12 cellular contexts compared by ENCODE assay signal in the genomic region with DNA sequence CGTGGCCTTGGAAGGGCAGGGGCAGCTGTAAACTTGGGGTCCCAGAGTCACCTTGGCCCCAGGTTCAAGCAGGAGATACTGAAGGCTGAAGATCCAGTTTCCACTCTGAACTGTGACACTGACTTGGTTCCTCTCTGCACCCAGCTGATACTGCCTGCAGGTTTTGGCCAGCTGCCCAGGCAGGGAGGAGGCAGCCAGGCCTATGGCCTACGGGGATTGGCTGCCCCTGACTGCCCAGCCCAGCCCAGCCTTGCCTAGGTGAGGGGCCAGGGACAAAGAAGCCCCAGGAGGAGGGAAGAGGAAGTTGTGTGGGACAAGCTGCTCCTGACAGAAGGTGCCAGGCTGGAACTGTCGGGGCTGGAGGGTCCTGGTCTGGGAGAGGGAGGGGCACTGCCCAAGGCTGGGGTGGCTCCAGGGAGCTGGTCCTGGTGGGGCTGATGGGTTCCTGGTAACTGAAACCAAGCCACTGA. TPM values are rescaled to one million over a fixed set of nuclear protein-coding genes. Genes with fewer than 3 reads are reported as not detected.
DNase-seq lines count a peak whose midpoint lies in the region; TF ChIP-seq lines count a peak whose summit lies in the region.
"Had no signal": no experiment of that assay in that cellular context is flagged by ENCODE, and none has a peak within 500 bp of the region (broad histone marks: within the 10 kb centered on the region; RNA-seq: fewer than 3 reads in every experiment).

No MANE protein-coding gene starts in this region.

- no peak overlapping the region for H3K4me3 ChIP-seq in testis
- H3K4me3 ChIP-seq: GM12878, sigmoid colon had no signal

- DNase-seq in NOMO-1 (lab: John Stamatoyannopoulos, UW; ENCODE audit: unreplicated experiment in 2 of 2) (peak; percentile 19 to 22), NOMO-1 treated with dmso at 0.1 percent for 144 hours (lab: John Stamatoyannopoulos, UW; ENCODE audit: unreplicated experiment) (no peak), NCI-H748 treated with DMSO at 0.1 percent for 48 hours (lab: John Stamatoyannopoulos, UW) (peak; percentile 1), erythroblast (lab: John Stamatoyannopoulos, UW) (peak; percentile 75 to 76), testis (peak; percentile 77)
- DNase-seq in NK-92 treated with Interleukin-12 subunit alpha and Interleukin-12 subunit beta, amount 100 ng/mL, for 24 hours (lab: John Stamatoyannopoulos, UW) = no peak
- DNase-seq in activated CD8-positive, alpha-beta memory T cell treated with anti-CD3 and anti-CD28 coated beads for 24 hours = no peak
- no peak for DNase-seq in stimulated activated CD4-positive, alpha-beta T cell treated with anti-CD3 and anti-CD28 coated beads, Interleukin-12 subunit alpha, Interleukin-12 subunit beta, amount 100 ng/mL, for 4 hours
- DNase-seq: activated naive CD4-positive, alpha-beta T cell treated with anti-CD3 and anti-CD28 coated beads for 36 hours had no signal

- peaks cover 8% of the 10 kb centered on the region for H3K4me1 ChIP-seq in testis
- H3K4me1 ChIP-seq: sigmoid colon had no signal

- TF ChIP-seq POLR2A in erythroblast (IDR thresholded peaks at IDR 0.05; ENCODE audit: low read length) (no peak), testis (IDR thresholded peaks at IDR 0.05) (no peak)

- H3K9me3 ChIP-seq in testis = no peaks in the 10 kb centered on the region
- H3K9me3 ChIP-seq: sigmoid colon had no signal

- intact Hi-C loops in testis (cut with DNase I; ENCODE audit: low total_unique reads) = no loop called here

- H3K27me3 ChIP-seq in testis = no peaks in the 10 kb centered on the region

- 14 to 38% methylated on average over 1 to 3 of the region's 3 CpGs for WGBS in testis, 2 donors

- H3K36me3 ChIP-seq in testis (ENCODE audit: low read depth, missing control alignments) = no peaks in the 10 kb centered on the region
- H3K36me3 ChIP-seq: sigmoid colon had no signal

- TF ChIP-seq CTCF in testis (IDR thresholded peaks at IDR 0.05) = no peak

- H3K27ac ChIP-seq in testis = no peak overlapping the region
- H3K27ac ChIP-seq: sigmoid colon had no signal

RNA-seq across cellular contexts. Expression of a gene that starts 51.7 kb away (rescaled TPM):
- total RNA-seq in testis = under 1 TPM; 0.31 to 0.71 TPM
- 0.17 TPM for polyA plus RNA-seq in testis (ENCODE audit: insufficient read depth, low read depth, low replicate concordance)
- total RNA-seq: activated naive CD4-positive, alpha-beta T cell treated with anti-CD3 and anti-CD28 coated beads for 36 hours; GM12878; sigmoid colon had no signal
- polyA plus RNA-seq: GM12878, keratinocyte, sigmoid colon had no signal

RNA-seq across cellular contexts. Expression of a gene that starts 55.0 kb away (rescaled TPM):
- 1 to 10 TPM; 2.1 to 5.8 TPM for total RNA-seq in testis
- 2.5 TPM for polyA plus RNA-seq in testis (ENCODE audit: insufficient read depth, low read depth, low replicate concordance)
- total RNA-seq: GM12878, sigmoid colon had no signal
- polyA plus RNA-seq: GM12878 had no signal

Comparison
In these comparisons a context has a peak if more than half of its experiments do, and no peak if none do; other contexts are left out.
1. DNase-seq: peak in NOMO-1 (2 of 2), NCI-H748 treated with DMSO at 0.1 percent for 48 hours (single experiment), erythroblast (2 of 2) and testis (single experiment); none in NOMO-1 treated with dmso at 0.1 percent for 144 hours (single experiment), NK-92 treated with Interleukin-12 subunit alpha and Interleukin-12 subunit beta, amount 100 ng/mL, for 24 hours (single experiment), activated CD8-positive, alpha-beta memory T cell treated with anti-CD3 and anti-CD28 coated beads for 24 hours (single experiment) and stimulated activated CD4-positive, alpha-beta T cell treated with anti-CD3 and anti-CD28 coated beads, Interleukin-12 subunit alpha, Interleukin-12 subunit beta, amount 100 ng/mL, for 4 hours (single experiment).